In the genomic region with DNA sequence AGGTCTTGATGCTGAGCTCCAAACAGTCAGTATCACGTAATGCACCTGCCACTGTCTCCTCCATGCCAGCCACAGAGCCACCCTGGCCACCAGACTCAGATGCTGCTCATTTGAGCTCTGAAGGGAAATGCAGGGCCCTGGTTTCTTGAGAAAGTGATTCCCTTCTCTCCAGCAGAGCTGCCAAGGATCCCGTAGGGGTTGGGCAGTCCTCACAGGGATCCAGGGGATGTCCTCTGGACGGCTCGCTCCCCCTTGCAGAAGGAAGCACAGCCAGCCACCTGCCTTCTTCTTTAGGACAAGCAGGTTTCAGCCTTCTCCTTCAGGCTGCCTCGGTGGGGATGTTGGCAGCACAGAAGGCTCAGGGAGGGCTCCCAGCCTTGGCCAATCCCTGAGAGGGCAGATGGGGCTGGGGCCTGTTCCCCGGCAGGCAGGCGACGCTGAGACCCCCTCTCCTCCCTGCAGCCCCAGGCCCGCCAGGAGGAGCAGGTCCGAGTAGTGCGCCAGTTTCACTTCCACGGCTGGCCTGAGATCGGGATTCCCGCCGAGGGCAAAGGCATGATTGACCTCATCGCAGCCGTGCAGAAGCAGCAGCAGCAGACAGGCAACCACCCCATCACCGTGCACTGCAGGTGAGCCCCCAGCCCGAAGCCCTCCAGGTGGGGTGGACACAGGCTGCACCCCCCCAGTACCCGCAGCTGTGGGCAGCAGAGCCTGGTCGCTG, we compare ENCODE assay signal across 19 cellular contexts.
"Had no signal": no experiment of that assay in that cellular context is flagged by ENCODE, and none has a peak within 500 bp of the region (broad histone marks: within the 10 kb centered on the region; RNA-seq: fewer than 3 reads in every experiment).

No MANE protein-coding gene starts in this region.

- H3K4me3 ChIP-seq: gastrocnemius medialis, heart right ventricle, lung, neural progenitor cell, pancreas, SK-N-MC had no signal

- H3K27me3 ChIP-seq: gastrocnemius medialis, heart right ventricle, neural progenitor cell, pancreas had no signal

- H3K4me2 ChIP-seq: neural progenitor cell had no signal

- H3K36me3 ChIP-seq: gastrocnemius medialis, neural progenitor cell, pancreas had no signal

- DNase-seq: activated CD4-positive, alpha-beta T cell treated with anti-CD3 and anti-CD28 coated beads, Interleukin-2, amount 50 U/mL, for 1 hour; activated T-cell treated with anti-CD3 and anti-CD28 coated beads, Interleukin-2, amount 50 U/mL, for 4 hours; anterior cingulate cortex; cerebellar nuclear complex; dermis blood vessel endothelial cell; effector memory CD8-positive, alpha-beta T cell; gastrocnemius medialis; heart right ventricle; left cardiac atrium; midbrain; stimulated activated CD4-positive, alpha-beta T cell treated with anti-CD3 and anti-CD28 coated beads, Interleukin-12 subunit alpha, Interleukin-12 subunit beta, amount 100 ng/mL, for 4 hours; stimulated activated CD4-positive, alpha-beta T cell treated with anti-CD3 and anti-CD28 coated beads, Interleukin-2, amount 100 ng/mL, for 48 hours; stimulated activated naive CD4-positive, alpha-beta T cell treated with Interleukin-2 at 50 U/mL for 16 hours; T1000 had no signal

- H3K9ac ChIP-seq: neural progenitor cell had no signal

- H3K27ac ChIP-seq: gastrocnemius medialis, heart right ventricle, neural progenitor cell, pancreas, SK-N-MC had no signal

- H3K9me3 ChIP-seq: gastrocnemius medialis, heart right ventricle, pancreas had no signal

- H3K4me1 ChIP-seq: gastrocnemius medialis, heart right ventricle, neural progenitor cell, pancreas had no signal

- H2AFZ ChIP-seq: neural progenitor cell had no signal

- ATAC-seq: activated CD4-positive, CD25-positive, alpha-beta regulatory T cell treated with anti-CD3 and anti-CD28 coated beads, Interleukin-2, amount 50 U/mL, for 24 hours; activated T-cell treated with anti-CD3 and anti-CD28 coated beads, Interleukin-2, amount 50 U/mL, for 4 hours; effector memory CD8-positive, alpha-beta T cell; gastrocnemius medialis had no signal
